Comparison of ENCODE assay signal across 8 cellular contexts in the genomic region with DNA sequence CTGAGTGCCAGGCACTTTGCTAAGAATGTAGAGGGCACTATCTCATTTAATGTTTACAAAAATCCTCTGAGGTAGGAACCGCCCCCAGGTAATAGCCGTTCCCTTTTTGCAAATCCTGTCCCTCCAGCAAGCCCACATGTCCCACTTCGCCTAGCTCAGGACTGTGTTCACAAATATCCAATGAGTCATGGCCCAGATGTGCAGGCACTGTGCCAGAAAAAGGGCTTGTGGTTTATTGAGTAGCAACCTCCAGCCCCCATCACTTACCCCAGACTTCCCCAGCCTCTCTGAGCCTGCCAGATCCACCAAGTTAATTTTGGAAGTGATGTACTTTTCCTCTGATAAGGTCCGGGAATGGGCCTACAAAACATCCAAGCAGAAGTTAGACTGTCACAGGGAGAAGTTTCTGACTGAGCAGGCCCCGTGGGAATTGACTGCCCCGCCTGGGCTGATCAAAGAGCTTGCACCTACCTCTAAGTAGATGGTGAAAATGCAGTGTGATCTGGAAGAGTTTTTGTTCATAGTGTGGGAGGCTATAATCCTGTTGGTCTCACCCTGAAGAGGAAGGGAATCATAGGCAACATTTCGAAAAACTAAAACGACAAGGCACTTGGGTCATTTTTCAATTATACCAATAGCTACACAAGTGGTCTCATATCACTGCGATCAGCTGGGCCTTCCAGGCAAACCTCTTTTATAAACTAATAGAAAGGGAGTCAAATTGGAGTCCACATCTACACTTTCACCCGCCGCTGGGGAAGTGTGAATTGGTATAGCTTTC. TPM values are rescaled to one million over a fixed set of nuclear protein-coding genes. Genes with fewer than 3 reads are reported as not detected.
DNase-seq lines count a peak whose midpoint lies in the region; ATAC-seq and TF ChIP-seq lines count a peak whose summit lies in the region.

No MANE protein-coding gene starts in this region.

- H3K9ac ChIP-seq in mammary epithelial cell (ENCODE audit: insufficient read depth, low read length): no peak overlapping the region

- H3K27ac Mint-ChIP-seq in CD8-positive, alpha-beta T cell: no peak overlapping the region
- H3K27ac Mint-ChIP-seq in memory B cell: peak overlapping the region; percentile 32
- peak overlapping the region; percentile 56 for H3K27ac Mint-ChIP-seq in stimulated activated naive B cell treated with anti-CD40 and anti-IgM and Interleukin-4, amounts not matched to agents 10 μg/mL and 1 μg/mL and 100 μg/mL, for 72 hours

- CTCF ChIA-PET in CD8-positive, alpha-beta T cell (lab: Charles Lee): interaction anchor here (0.6 to 1.5 kb wide), 2 partner anchors 58 to 1756 kb away, joined by 3 read pairs; no protein-coding TSS in a partner anchor
- CTCF ChIA-PET in mammary epithelial cell (lab: Charles Lee; ENCODE audit: low non-redundant PET): no interaction called here

- peak; percentile 54 for ATAC-seq in CD8-positive, alpha-beta T cell
- ATAC-seq in HG02623 (IDR thresholded peaks at IDR 0.05; ENCODE audit: unreplicated experiment): peak; percentile 53
- ATAC-seq in memory B cell (ENCODE audit: low read depth): peak; percentile 67
- peak; percentile 88 to 91 for ATAC-seq in stimulated activated naive B cell treated with anti-CD40 and anti-IgM and Interleukin-4, amounts not matched to agents 10 μg/mL and 1 μg/mL and 100 μg/mL, for 72 hours (replicated peaks)
- ATAC-seq in HG03196 (IDR thresholded peaks at IDR 0.05; ENCODE audit: unreplicated experiment): no peak

- H3K79me2 ChIP-seq in mammary epithelial cell (ENCODE audit: insufficient read depth, low read length): no peaks in the 10 kb centered on the region

- H3K4me3 Mint-ChIP-seq in CD8-positive, alpha-beta T cell: no peak overlapping the region
- H3K4me3 Mint-ChIP-seq in memory B cell: no peak overlapping the region
- H3K4me3 Mint-ChIP-seq in stimulated activated naive B cell treated with anti-CD40 and anti-IgM and Interleukin-4, amounts not matched to agents 10 μg/mL and 1 μg/mL and 100 μg/mL, for 72 hours: no peak overlapping the region

- peaks cover 6% of the 10 kb centered on the region for H3K4me1 Mint-ChIP-seq in CD8-positive, alpha-beta T cell (ENCODE audit: low read depth)
- H3K4me1 Mint-ChIP-seq in memory B cell: peaks cover 9% of the 10 kb centered on the region
- peaks cover 16 to 26% of the 10 kb centered on the region in 2 donors for H3K4me1 Mint-ChIP-seq in stimulated activated naive B cell treated with anti-CD40 and anti-IgM and Interleukin-4, amounts not matched to agents 10 μg/mL and 1 μg/mL and 100 μg/mL, for 72 hours

- TF ChIP-seq CTCF in CD8-positive, alpha-beta T cell (IDR thresholded peaks at IDR 0.05): no peak
- no peak for TF ChIP-seq CTCF in mammary epithelial cell (conservative IDR thresholded peaks at IDR 0.05 in 1 of 2, IDR thresholded peaks at IDR 0.05 in 1 of 2; ENCODE audit: extremely low read depth in 1 of 2, insufficient read depth in 1 of 2, low read depth in 1 of 2, low read length in 2 of 2)

- intact Hi-C loops in CD8-positive, alpha-beta T cell (cut with DNase I, micrococcal nuclease): no loop called here
- intact Hi-C loops in mammary epithelial cell (cut with micrococcal nuclease): no loop called here

- no peaks in the 10 kb centered on the region for H3K36me3 ChIP-seq in CD8-positive, alpha-beta T cell (ENCODE audit: insufficient read depth, low read length)
- H3K36me3 ChIP-seq in SJCRH30 (no peaks in the 10 kb centered on the region), mammary epithelial cell (ENCODE audit: insufficient read depth, low read length) (no peaks in the 10 kb centered on the region)

- no peaks in the 10 kb centered on the region for H3K4me1 ChIP-seq in CD8-positive, alpha-beta T cell (ENCODE audit: insufficient read depth, low read length)
- peaks cover 24% of the 10 kb centered on the region for H3K4me1 ChIP-seq in SJCRH30
- H3K4me1 ChIP-seq in mammary epithelial cell (ENCODE audit: insufficient read depth, low read length): peaks cover 12% of the 10 kb centered on the region

- in situ Hi-C loops in mammary epithelial cell (cut with MboI; ENCODE audit: low sequenced_read_pairs in 2 of 2): no loop called here

- POLR2A ChIA-PET in CD8-positive, alpha-beta T cell (lab: Charles Lee): no interaction called here

- H3K36me3 Mint-ChIP-seq in CD8-positive, alpha-beta T cell: no peaks in the 10 kb centered on the region
- no peaks in the 10 kb centered on the region for H3K36me3 Mint-ChIP-seq in memory B cell
- peaks cover 0 to 6% of the 10 kb centered on the region in 2 donors for H3K36me3 Mint-ChIP-seq in stimulated activated naive B cell treated with anti-CD40 and anti-IgM and Interleukin-4, amounts not matched to agents 10 μg/mL and 1 μg/mL and 100 μg/mL, for 72 hours

- no peaks in the 10 kb centered on the region for H4K20me1 ChIP-seq in mammary epithelial cell (ENCODE audit: insufficient read depth, low read length)

- no peaks in the 10 kb centered on the region for H3K27me3 Mint-ChIP-seq in CD8-positive, alpha-beta T cell (ENCODE audit: low read depth)
- no peaks in the 10 kb centered on the region for H3K27me3 Mint-ChIP-seq in memory B cell
- H3K27me3 Mint-ChIP-seq in stimulated activated naive B cell treated with anti-CD40 and anti-IgM and Interleukin-4, amounts not matched to agents 10 μg/mL and 1 μg/mL and 100 μg/mL, for 72 hours: no peaks in the 10 kb centered on the region

- peak overlapping the region; percentile 6 for H3K4me2 ChIP-seq in mammary epithelial cell (ENCODE audit: insufficient read depth, low read depth, low read length)

- no TSS peak for BruUV-seq in mammary epithelial cell (replicated peaks; lab: Mats Ljungman, UMichigan)

- H2AFZ ChIP-seq in mammary epithelial cell (ENCODE audit: low read depth, low read length): no peak overlapping the region

- 65% methylated on average over 9 of the region's 11 CpGs for WGBS in mammary epithelial cell (ENCODE audit: low coverage, missing lambda C conversion rate)

- no peak overlapping the region for H3K4me3 ChIP-seq in CD8-positive, alpha-beta T cell (ENCODE audit: low read depth, low read length)
- H3K4me3 ChIP-seq in SJCRH30: no peak overlapping the region
- H3K4me3 ChIP-seq in mammary epithelial cell (replicated peaks in 1 of 3; ENCODE audit: insufficient read depth in 1 of 3, low read depth in 2 of 3, low read length in 3 of 3): no peak overlapping the region

- dilution Hi-C loops in mammary epithelial cell (cut with HindIII; ENCODE audit: low sequenced_read_pairs): no loop called here

- no peak overlapping the region for H3K27ac ChIP-seq in CD8-positive, alpha-beta T cell (ENCODE audit: low read depth, low read length)
- H3K27ac ChIP-seq in SJCRH30: peak overlapping the region; percentile 44
- H3K27ac ChIP-seq in mammary epithelial cell (ENCODE audit: insufficient read depth, low read depth, low read length): no peak overlapping the region

- H3K9me3 ChIP-seq in CD8-positive, alpha-beta T cell (ENCODE audit: low read length): no peaks in the 10 kb centered on the region
- H3K9me3 ChIP-seq in SJCRH30 (replicated peaks) (no peaks in the 10 kb centered on the region), mammary epithelial cell (replicated peaks; ENCODE audit: insufficient read depth, low read length) (no peaks in the 10 kb centered on the region)

- H3K9me3 Mint-ChIP-seq in CD8-positive, alpha-beta T cell: no peaks in the 10 kb centered on the region
- no peaks in the 10 kb centered on the region for H3K9me3 Mint-ChIP-seq in memory B cell
- H3K9me3 Mint-ChIP-seq in stimulated activated naive B cell treated with anti-CD40 and anti-IgM and Interleukin-4, amounts not matched to agents 10 μg/mL and 1 μg/mL and 100 μg/mL, for 72 hours: no peaks in the 10 kb centered on the region

- H3K27me3 ChIP-seq in CD8-positive, alpha-beta T cell (ENCODE audit: insufficient read depth, low read length): no peaks in the 10 kb centered on the region
- H3K27me3 ChIP-seq in SJCRH30: no peaks in the 10 kb centered on the region
- no peaks in the 10 kb centered on the region for H3K27me3 ChIP-seq in mammary epithelial cell (ENCODE audit: insufficient read depth, low read length)

- peak in 6 of 7 experiments; percentile 21 to 62 (median 50) for DNase-seq in CD8-positive, alpha-beta T cell
- DNase-seq in SJCRH30 (peak; percentile 92 to 96), mammary epithelial cell (peak; percentile 93), memory B cell (ENCODE audit: low spot score in 2 of 2) (no peak), NCI-H187 treated with DMSO at 0.1 percent for 48 hours (lab: John Stamatoyannopoulos, UW) (no peak)
- DNase-seq in stimulated activated naive B cell treated with anti-CD40 and anti-IgM and Interleukin-4, amounts not matched to agents 10 μg/mL and 1 μg/mL and 100 μg/mL, for 72 hours: peak; percentile 58

RNA-seq across cellular contexts. Expression of a gene that starts 15.7 kb away (rescaled TPM):
- 10 to 100 TPM; 11.7 to 12.2 TPM for total RNA-seq in CD8-positive, alpha-beta T cell
- 5.1 and 5.6 TPM in 2 replicates for total RNA-seq in SJCRH30 (2014; rRNA removed; shearing (Covaris generic))
- 1 to 10 TPM; 4.0 to 5.6 TPM for total RNA-seq in mammary epithelial cell
- 6.4 TPM for polyA plus RNA-seq in mammary epithelial cell
- polyA minus RNA-seq in mammary epithelial cell: 3.9 TPM

RNA-seq across cellular contexts. Expression of a gene that starts 15.8 kb away (rescaled TPM):
- 10 to 100 TPM; 61.6 to 62.8 TPM for total RNA-seq in CD8-positive, alpha-beta T cell
- 11.3 and 11.8 TPM in 2 replicates for total RNA-seq in SJCRH30 (2014; rRNA removed; shearing (Covaris generic))
- 10 to 100 TPM; 27.2 to 35.9 TPM for total RNA-seq in mammary epithelial cell
- 38.1 TPM for polyA plus RNA-seq in mammary epithelial cell
- 32.7 TPM for polyA minus RNA-seq in mammary epithelial cell

Comparison
In these comparisons a context has a peak if more than half of its experiments do, and no peak if none do; other contexts are left out.
1. DNase-seq: peak in CD8-positive, alpha-beta T cell (6 of 7), SJCRH30 (2 of 2), mammary epithelial cell (single experiment) and stimulated activated naive B cell treated with anti-CD40 and anti-IgM and Interleukin-4, amounts not matched to agents 10 μg/mL and 1 μg/mL and 100 μg/mL, for 72 hours (single experiment); none in memory B cell (0 of 2) and NCI-H187 treated with DMSO at 0.1 percent for 48 hours (single experiment).